In the genomic region with DNA sequence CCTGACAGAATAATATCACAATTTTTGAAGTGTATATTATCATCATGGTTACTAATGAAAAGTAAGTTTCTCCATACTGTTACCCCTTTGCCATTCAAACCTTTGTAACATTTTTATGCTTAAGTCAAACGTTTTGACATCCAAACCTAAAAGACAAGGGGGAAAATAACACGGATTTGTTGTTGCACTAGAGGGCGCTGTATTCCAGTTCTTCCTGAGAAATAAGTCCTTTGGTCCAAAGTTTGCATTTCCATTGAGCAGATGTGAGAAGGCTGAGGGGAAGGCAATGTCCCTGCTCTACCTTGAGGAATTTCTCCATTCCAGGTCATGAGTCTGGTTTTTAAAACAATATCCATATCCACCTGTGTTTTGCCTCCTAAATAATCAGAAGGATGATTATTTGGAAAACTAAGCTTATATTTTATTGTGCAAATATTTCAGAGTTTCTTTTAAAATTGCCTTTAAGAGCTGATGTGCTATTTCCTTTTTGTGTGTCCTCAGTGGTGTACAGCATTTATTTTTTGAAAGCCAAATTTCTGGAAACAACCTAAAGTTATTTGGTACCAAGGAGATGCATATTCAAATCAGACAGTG, we compare ENCODE assay signal across 1 cellular context.
A peak's percentile ranks its signal among the peaks of the same experiment; 100 is the strongest.
TF ChIP-seq lines count a peak whose summit lies in the region.

No MANE protein-coding gene starts in this region.

TF ChIP-seq in HepG2, 621 proteins besides CTCF, POLR2A, EP300 and RAD21 (continued from another document and continues in another):
- TF ChIP-seq, protein P1, sequence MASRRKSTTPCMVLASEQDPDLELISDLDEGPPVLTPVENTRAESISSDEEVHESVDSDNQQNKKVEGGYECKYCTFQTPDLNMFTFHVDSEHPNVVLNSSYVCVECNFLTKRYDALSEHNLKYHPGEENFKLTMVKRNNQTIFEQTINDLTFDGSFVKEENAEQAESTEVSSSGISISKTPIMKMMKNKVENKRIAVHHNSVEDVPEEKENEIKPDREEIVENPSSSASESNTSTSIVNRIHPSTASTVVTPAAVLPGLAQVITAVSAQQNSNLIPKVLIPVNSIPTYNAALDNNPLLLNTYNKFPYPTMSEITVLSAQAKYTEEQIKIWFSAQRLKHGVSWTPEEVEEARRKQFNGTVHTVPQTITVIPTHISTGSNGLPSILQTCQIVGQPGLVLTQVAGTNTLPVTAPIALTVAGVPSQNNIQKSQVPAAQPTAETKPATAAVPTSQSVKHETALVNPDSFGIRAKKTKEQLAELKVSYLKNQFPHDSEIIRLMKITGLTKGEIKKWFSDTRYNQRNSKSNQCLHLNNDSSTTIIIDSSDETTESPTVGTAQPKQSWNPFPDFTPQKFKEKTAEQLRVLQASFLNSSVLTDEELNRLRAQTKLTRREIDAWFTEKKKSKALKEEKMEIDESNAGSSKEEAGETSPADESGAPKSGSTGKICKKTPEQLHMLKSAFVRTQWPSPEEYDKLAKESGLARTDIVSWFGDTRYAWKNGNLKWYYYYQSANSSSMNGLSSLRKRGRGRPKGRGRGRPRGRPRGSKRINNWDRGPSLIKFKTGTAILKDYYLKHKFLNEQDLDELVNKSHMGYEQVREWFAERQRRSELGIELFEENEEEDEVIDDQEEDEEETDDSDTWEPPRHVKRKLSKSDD (CRISPR knock-in tag; IDR thresholded peaks at IDR 0.05; ENCODE audit: low read depth), result no peak
- TF ChIP-seq PRPF4 (IDR thresholded peaks at IDR 0.05; ENCODE audit: low read depth, low read length, poor library complexity, severe bottlenecking) (no peak), ZFAT (CRISPR knock-in tag; conservative IDR thresholded peaks at IDR 0.05) (no peak), ZKSCAN8 (CRISPR knock-in tag; IDR thresholded peaks at IDR 0.05; ENCODE audit: borderline replicate concordance) (peak; percentile 49; the same call in 1 of the 2 replicates), ZNF7 (CRISPR knock-in tag; IDR thresholded peaks at IDR 0.05) (no peak), THAP11 (CRISPR knock-in tag; IDR thresholded peaks at IDR 0.05) (peak; percentile 39; the same call in 1 of the 2 replicates), ZMYM3 (CRISPR knock-in tag; IDR thresholded peaks at IDR 0.05) (no peak), SP1 (IDR thresholded peaks at IDR 0.05) (no peak), SP1 (CRISPR knock-in tag; IDR thresholded peaks at IDR 0.05) (no peak), RAD51 (IDR thresholded peaks at IDR 0.05; ENCODE audit: borderline replicate concordance) (no peak), ZNF333 (CRISPR knock-in tag; IDR thresholded peaks at IDR 0.05; ENCODE audit: borderline replicate concordance) (no peak), SMC3 (IDR thresholded peaks at IDR 0.05; ENCODE audit: low read length) (peak; percentile 99), YEATS2 (CRISPR knock-in tag; IDR thresholded peaks at IDR 0.05; ENCODE audit: borderline replicate concordance) (peak; percentile 37; the same call in 1 of the 2 replicates), SRSF1 (optimal IDR thresholded peaks at IDR 0.05; ENCODE audit: low read depth, low read length) (no peak), HDAC6 (IDR thresholded peaks at IDR 0.05; ENCODE audit: low read depth, low read length) (no peak), NFE2L2 (IDR thresholded peaks at IDR 0.05; ENCODE audit: low read length) (no peak), ZNF790 (CRISPR knock-in tag; IDR thresholded peaks at IDR 0.05; ENCODE audit: borderline replicate concordance) (no peak), SAFB2 (CRISPR knock-in tag; IDR thresholded peaks at IDR 0.05; ENCODE audit: borderline replicate concordance, low read depth) (no peak), NFYC (CRISPR knock-in tag; IDR thresholded peaks at IDR 0.05) (no peak), ELF3 (CRISPR knock-in tag; IDR thresholded peaks at IDR 0.05) (peak; percentile 53; the same call in 1 of the 2 replicates), SNAPC2 (CRISPR knock-in tag; IDR thresholded peaks at IDR 0.05) (no peak), NFIC (IDR thresholded peaks at IDR 0.05; ENCODE audit: low read length) (0 out of 2 replicates have a peak, but pooled peaks have one; percentile 22), SIX1 (CRISPR knock-in tag; IDR thresholded peaks at IDR 0.05; ENCODE audit: borderline replicate concordance) (no peak), JUN (CRISPR knock-in tag; IDR thresholded peaks at IDR 0.05) (no peak), CBFB (CRISPR knock-in tag; IDR thresholded peaks at IDR 0.05) (no peak), ZNF225 (CRISPR knock-in tag; IDR thresholded peaks at IDR 0.05) (no peak), NFKB2 (CRISPR knock-in tag; IDR thresholded peaks at IDR 0.05; ENCODE audit: borderline replicate concordance) (no peak), TBX3 (IDR thresholded peaks at IDR 0.05; ENCODE audit: borderline replicate concordance) (no peak), SOX13 (IDR thresholded peaks at IDR 0.05) (no peak), SOX13 (CRISPR knock-in tag; conservative IDR thresholded peaks at IDR 0.05 in 1 of 2, IDR thresholded peaks at IDR 0.05 in 1 of 2) (peak in 1 of 2 experiments; percentile 27; a peak in 1 of 4 replicates), HMGA1 (CRISPR knock-in tag; conservative IDR thresholded peaks at IDR 0.05) (no peak), ZNF652 (CRISPR knock-in tag; IDR thresholded peaks at IDR 0.05; ENCODE audit: borderline replicate concordance, low read depth) (0 out of 2 replicates have a peak, but pooled peaks have one; percentile 14), NCOR1 (IDR thresholded peaks at IDR 0.05; ENCODE audit: borderline replicate concordance, low read length) (0 out of 2 replicates have a peak, but pooled peaks have one; percentile 44), ZMYM4 (CRISPR knock-in tag; IDR thresholded peaks at IDR 0.05) (peak; percentile 41; the same call in 1 of the 2 replicates), GTF3A (CRISPR knock-in tag; conservative IDR thresholded peaks at IDR 0.05) (no peak), SP2 (CRISPR knock-in tag; IDR thresholded peaks at IDR 0.05) (no peak), XBP1 (CRISPR knock-in tag; IDR thresholded peaks at IDR 0.05) (no peak), RXRB (CRISPR knock-in tag; IDR thresholded peaks at IDR 0.05; ENCODE audit: borderline replicate concordance) (peak; percentile 35; the same call in 1 of the 2 replicates), ATF7-NPFF (CRISPR knock-in tag; IDR thresholded peaks at IDR 0.05; ENCODE audit: low read depth) (no peak), ZNF572 (CRISPR knock-in tag; IDR thresholded peaks at IDR 0.05) (no peak), TOE1 (CRISPR knock-in tag; IDR thresholded peaks at IDR 0.05) (0 out of 2 replicates have a peak, but pooled peaks have one; percentile 47), FOXK1 (CRISPR knock-in tag; IDR thresholded peaks at IDR 0.05; ENCODE audit: borderline replicate concordance, low read depth) (0 out of 2 replicates have a peak, but pooled peaks have one; percentile 20), PPARG (CRISPR knock-in tag; conservative IDR thresholded peaks at IDR 0.05) (0 out of 2 replicates have a peak, but pooled peaks have one; percentile 23), TEAD3 (CRISPR knock-in tag; optimal IDR thresholded peaks at IDR 0.05; ENCODE audit: borderline replicate concordance) (peak; percentile 51), KLF9 (CRISPR knock-in tag; IDR thresholded peaks at IDR 0.05; ENCODE audit: low read depth) (0 out of 2 replicates have a peak, but pooled peaks have one; percentile 44), MIXL1 (CRISPR knock-in tag; IDR thresholded peaks at IDR 0.05) (peak; percentile 24; the same call in 1 of the 2 replicates), ZC3H4 (CRISPR knock-in tag; IDR thresholded peaks at IDR 0.05; ENCODE audit: borderline replicate concordance) (no peak), BHLHE40 (IDR thresholded peaks at IDR 0.05; ENCODE audit: low read length) (no peak), ZNF780A (CRISPR knock-in tag; IDR thresholded peaks at IDR 0.05) (no peak), LCORL (IDR thresholded peaks at IDR 0.05) (no peak), LCORL (CRISPR knock-in tag; IDR thresholded peaks at IDR 0.05) (peak; percentile 25; the same call in 1 of the 2 replicates), ZSCAN12 (CRISPR knock-in tag; IDR thresholded peaks at IDR 0.05) (no peak), SAP130 (CRISPR knock-in tag; IDR thresholded peaks at IDR 0.05; ENCODE audit: low read depth) (peak; percentile 38; the same call in 1 of the 2 replicates), ZNF329 (CRISPR knock-in tag; IDR thresholded peaks at IDR 0.05; ENCODE audit: low read depth) (no peak), KLF16 (CRISPR knock-in tag; IDR thresholded peaks at IDR 0.05) (peak in 1 of 2 experiments; percentile 69; a peak in 1 of 4 replicates), MED1 (CRISPR knock-in tag; IDR thresholded peaks at IDR 0.05) (0 out of 2 replicates have a peak, but pooled peaks have one; percentile 35)
- TF ChIP-seq, protein P2, sequence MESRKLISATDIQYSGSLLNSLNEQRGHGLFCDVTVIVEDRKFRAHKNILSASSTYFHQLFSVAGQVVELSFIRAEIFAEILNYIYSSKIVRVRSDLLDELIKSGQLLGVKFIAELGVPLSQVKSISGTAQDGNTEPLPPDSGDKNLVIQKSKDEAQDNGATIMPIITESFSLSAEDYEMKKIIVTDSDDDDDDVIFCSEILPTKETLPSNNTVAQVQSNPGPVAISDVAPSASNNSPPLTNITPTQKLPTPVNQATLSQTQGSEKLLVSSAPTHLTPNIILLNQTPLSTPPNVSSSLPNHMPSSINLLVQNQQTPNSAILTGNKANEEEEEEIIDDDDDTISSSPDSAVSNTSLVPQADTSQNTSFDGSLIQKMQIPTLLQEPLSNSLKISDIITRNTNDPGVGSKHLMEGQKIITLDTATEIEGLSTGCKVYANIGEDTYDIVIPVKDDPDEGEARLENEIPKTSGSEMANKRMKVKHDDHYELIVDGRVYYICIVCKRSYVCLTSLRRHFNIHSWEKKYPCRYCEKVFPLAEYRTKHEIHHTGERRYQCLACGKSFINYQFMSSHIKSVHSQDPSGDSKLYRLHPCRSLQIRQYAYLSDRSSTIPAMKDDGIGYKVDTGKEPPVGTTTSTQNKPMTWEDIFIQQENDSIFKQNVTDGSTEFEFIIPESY (CRISPR knock-in tag; IDR thresholded peaks at IDR 0.05), result no peak
- TF ChIP-seq, protein P3, sequence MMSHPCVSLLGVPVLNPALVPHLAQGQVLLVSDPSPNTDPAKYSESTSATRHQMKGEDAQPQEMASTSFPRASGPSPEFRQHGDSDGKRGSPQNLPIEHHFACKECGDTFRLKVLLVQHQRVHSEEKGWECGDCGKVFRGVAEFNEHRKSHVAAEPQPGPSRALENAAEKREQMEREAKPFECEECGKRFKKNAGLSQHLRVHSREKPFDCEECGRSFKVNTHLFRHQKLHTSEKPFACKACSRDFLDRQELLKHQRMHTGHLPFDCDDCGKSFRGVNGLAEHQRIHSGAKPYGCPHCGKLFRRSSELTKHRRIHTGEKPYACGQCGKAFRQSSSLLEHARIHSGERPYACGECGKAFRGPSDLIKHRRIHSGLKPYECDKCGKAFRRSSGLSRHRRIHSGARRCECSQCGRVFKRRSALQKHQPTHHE (CRISPR knock-in tag; IDR thresholded peaks at IDR 0.05; ENCODE audit: borderline replicate concordance), result no peak
- TF ChIP-seq, protein P4, sequence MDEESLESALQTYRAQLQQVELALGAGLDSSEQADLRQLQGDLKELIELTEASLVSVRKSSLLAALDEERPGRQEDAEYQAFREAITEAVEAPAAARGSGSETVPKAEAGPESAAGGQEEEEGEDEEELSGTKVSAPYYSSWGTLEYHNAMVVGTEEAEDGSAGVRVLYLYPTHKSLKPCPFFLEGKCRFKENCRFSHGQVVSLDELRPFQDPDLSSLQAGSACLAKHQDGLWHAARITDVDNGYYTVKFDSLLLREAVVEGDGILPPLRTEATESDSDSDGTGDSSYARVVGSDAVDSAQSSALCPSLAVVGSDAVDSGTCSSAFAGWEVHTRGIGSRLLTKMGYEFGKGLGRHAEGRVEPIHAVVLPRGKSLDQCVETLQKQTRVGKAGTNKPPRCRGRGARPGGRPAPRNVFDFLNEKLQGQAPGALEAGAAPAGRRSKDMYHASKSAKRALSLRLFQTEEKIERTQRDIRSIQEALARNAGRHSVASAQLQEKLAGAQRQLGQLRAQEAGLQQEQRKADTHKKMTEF (CRISPR knock-in tag; IDR thresholded peaks at IDR 0.05), result no peak
- TF ChIP-seq, protein P5, sequence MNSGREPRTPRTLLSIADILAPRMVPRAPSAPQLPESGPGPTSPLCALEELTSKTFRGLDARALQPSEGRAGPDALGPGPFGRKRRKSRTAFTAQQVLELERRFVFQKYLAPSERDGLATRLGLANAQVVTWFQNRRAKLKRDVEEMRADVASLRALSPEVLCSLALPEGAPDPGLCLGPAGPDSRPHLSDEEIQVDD (CRISPR knock-in tag; IDR thresholded peaks at IDR 0.05; ENCODE audit: borderline replicate concordance), result no peak
- TF ChIP-seq, protein P6, sequence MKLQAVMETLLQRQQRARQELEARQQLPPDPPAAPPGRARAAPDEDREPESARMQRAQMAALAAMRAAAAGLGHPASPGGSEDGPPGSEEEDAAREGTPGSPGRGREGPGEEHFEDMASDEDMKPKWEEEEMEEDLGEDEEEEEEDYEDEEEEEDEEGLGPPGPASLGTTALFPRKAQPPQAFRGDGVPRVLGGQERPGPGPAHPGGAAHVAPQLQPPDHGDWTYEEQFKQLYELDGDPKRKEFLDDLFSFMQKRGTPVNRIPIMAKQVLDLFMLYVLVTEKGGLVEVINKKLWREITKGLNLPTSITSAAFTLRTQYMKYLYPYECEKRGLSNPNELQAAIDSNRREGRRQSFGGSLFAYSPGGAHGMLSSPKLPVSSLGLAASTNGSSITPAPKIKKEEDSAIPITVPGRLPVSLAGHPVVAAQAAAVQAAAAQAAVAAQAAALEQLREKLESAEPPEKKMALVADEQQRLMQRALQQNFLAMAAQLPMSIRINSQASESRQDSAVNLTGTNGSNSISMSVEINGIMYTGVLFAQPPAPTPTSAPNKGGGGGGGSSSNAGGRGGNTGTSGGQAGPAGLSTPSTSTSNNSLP (IDR thresholded peaks at IDR 0.05; ENCODE audit: low read depth, low read length), result no peak
- TF ChIP-seq, protein P7, sequence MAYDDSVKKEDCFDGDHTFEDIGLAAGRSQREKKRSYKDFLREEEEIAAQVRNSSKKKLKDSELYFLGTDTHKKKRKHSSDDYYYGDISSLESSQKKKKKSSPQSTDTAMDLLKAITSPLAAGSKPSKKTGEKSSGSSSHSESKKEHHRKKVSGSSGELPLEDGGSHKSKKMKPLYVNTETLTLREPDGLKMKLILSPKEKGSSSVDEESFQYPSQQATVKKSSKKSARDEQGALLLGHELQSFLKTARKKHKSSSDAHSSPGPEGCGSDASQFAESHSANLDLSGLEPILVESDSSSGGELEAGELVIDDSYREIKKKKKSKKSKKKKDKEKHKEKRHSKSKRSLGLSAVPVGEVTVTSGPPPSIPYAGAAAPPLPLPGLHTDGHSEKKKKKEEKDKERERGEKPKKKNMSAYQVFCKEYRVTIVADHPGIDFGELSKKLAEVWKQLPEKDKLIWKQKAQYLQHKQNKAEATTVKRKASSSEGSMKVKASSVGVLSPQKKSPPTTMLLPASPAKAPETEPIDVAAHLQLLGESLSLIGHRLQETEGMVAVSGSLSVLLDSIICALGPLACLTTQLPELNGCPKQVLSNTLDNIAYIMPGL (CRISPR knock-in tag; IDR thresholded peaks at IDR 0.05; ENCODE audit: borderline replicate concordance in 1 of 2, low read depth in 1 of 2), result peak in 1 of 2 experiments; percentile 35; a peak in 1 of 4 replicates
- TF ChIP-seq, protein P8, sequence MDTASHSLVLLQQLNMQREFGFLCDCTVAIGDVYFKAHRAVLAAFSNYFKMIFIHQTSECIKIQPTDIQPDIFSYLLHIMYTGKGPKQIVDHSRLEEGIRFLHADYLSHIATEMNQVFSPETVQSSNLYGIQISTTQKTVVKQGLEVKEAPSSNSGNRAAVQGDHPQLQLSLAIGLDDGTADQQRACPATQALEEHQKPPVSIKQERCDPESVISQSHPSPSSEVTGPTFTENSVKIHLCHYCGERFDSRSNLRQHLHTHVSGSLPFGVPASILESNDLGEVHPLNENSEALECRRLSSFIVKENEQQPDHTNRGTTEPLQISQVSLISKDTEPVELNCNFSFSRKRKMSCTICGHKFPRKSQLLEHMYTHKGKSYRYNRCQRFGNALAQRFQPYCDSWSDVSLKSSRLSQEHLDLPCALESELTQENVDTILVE (CRISPR knock-in tag; IDR thresholded peaks at IDR 0.05), result peak; percentile 66; the same call in 1 of the 2 replicates
